Comparison of ENCODE assay signal across 13 cellular contexts in genomic region chr10:79483948-79484347, GRCh38. TPM values are rescaled to one million over a fixed set of nuclear protein-coding genes. Genes with fewer than 3 reads are reported as not detected.
A peak's percentile ranks its signal among the peaks of the same experiment; 100 is the strongest.
DNase-seq lines count a peak whose midpoint lies in the region; ATAC-seq and TF ChIP-seq lines count a peak whose summit lies in the region.
"Had no signal": no experiment of that assay in that cellular context is flagged by ENCODE, and none has a peak within 500 bp of the region (broad histone marks: within the 10 kb centered on the region; RNA-seq: fewer than 3 reads in every experiment).

No MANE protein-coding gene starts in this region.

- H3K4me3 ChIP-seq in AG09309 (ENCODE audit: control insufficient read depth, low read depth, low read length) (no peak overlapping the region), foreskin fibroblast (ENCODE audit: low read depth in 1 of 2, low read length in 2 of 2) (no peak overlapping the region)
- H3K4me3 ChIP-seq: BLaER1 treated with 17β-estradiol and CSF1 and Interleukin-3, amounts not matched to agents 10 nM and 100 nM; right lobe of liver had no signal

- TF ChIP-seq CTCF in AG09309 (IDR thresholded peaks at IDR 0.05; ENCODE audit: control insufficient read depth, insufficient read depth, low read depth, low read length, missing control alignments) (no peak), foreskin fibroblast (IDR thresholded peaks at IDR 0.05; ENCODE audit: low read depth, low read length) (no peak)

- intact Hi-C loops in posterior vena cava (cut with DNase I): no loop called here

- DNase-seq in AG09309 (ENCODE audit: low read depth): peak; percentile 73
- peak; percentile 78 to 85 for DNase-seq in foreskin fibroblast
- DNase-seq in posterior vena cava (ENCODE audit: low spot score): peak; percentile 89
- DNase-seq in NCI-H526 treated with DMSO at 0.1 percent for 48 hours (lab: John Stamatoyannopoulos, UW): no peak
- no peak for DNase-seq in NCI-H345 treated with DMSO at 0.1 percent for 48 hours (lab: John Stamatoyannopoulos, UW; ENCODE audit: unreplicated experiment)
- DNase-seq in superior temporal gyrus (ENCODE audit: extremely low spot score): no peak
- DNase-seq: activated CD4-positive, alpha-beta T cell treated with anti-CD3 and anti-CD28 coated beads, Interleukin-2, amount 50 U/mL, for 4 hours; activated naive CD4-positive, alpha-beta T cell treated with anti-CD3 and anti-CD28 coated beads, Interleukin-2, amount 10 ng/mL, durations not matched to agents 7 days and 5 days; NCI-H82 had no signal

- ATAC-seq in activated CD4-positive, CD25-positive, alpha-beta regulatory T cell treated with anti-CD3 and anti-CD28 coated beads, Interleukin-2, amount 50 U/mL, for 24 hours: no peak

TF ChIP-seq in PFSK-1, 5 proteins besides CTCF, POLR2A, EP300 and RAD21:
- no peak for TF ChIP-seq TAF1 (IDR thresholded peaks at IDR 0.05; ENCODE audit: borderline replicate concordance, insufficient read depth, low read length)
- TF ChIP-seq REST (IDR thresholded peaks at IDR 0.05; ENCODE audit: insufficient read depth in 1 of 2, low read depth in 2 of 2, low read length in 2 of 2): peak in 1 of 2 experiments; percentile 38; a peak in 1 of 4 replicates
- TF ChIP-seq POLR2AphosphoS5 (IDR thresholded peaks at IDR 0.05; ENCODE audit: low read depth, low read length): peak; percentile 54; the same call in 1 of the 2 replicates
- TF ChIP-seq SIN3A (IDR thresholded peaks at IDR 0.05; ENCODE audit: borderline replicate concordance, insufficient read depth, low read length): peak; percentile 70; the same call in 1 of the 2 replicates
TF ChIP-seq in PFSK-1: peak in this region for 3.

RNA-seq across cellular contexts. Expression of gene EIF5AL1, which starts 28.4 kb away (rescaled TPM):
- polyA plus RNA-seq in PFSK-1 (2012; ENCODE audit: insufficient read length, low read depth): 7.1 TPM
- total RNA-seq in posterior vena cava: under 1 TPM; 0.19 to 0.37 TPM

RNA-seq across cellular contexts. Expression of gene ZCCHC24, which starts 38.5 kb away (rescaled TPM):
- 73.6 TPM for polyA plus RNA-seq in PFSK-1 (2012; ENCODE audit: insufficient read length, low read depth)
- total RNA-seq in posterior vena cava: 100 to 1,000 TPM; 113 to 125 TPM

Comparison
In these comparisons a context has a peak if more than half of its experiments do, and no peak if none do; other contexts are left out.
1. DNase-seq: peak in AG09309 (single experiment), foreskin fibroblast (2 of 2) and posterior vena cava (single experiment); none in NCI-H526 treated with DMSO at 0.1 percent for 48 hours (single experiment), NCI-H345 treated with DMSO at 0.1 percent for 48 hours (single experiment) and superior temporal gyrus (single experiment).